In the genomic region with DNA sequence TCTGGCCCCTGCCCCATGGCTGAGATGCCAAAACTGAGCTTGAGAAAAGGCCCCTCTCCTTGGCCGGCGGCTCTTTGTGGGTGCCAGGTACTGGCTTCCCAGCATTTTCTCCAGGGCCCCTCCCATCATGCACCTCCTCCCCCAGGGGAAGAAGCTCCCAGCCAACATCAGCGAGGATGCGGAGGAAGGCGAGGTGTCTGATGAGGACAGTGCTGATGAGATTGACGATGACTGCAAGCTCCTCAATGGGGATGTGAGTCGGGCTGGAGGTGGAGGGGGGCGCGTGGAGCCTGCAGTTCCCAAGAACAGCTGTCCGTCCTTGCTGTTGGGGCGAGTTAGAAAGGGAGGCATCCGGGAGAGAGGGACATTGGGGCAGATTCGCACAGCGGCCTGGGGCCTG, we compare ENCODE assay signal across 24 cellular contexts. TPM values are rescaled to one million over a fixed set of nuclear protein-coding genes. Genes with fewer than 3 reads are reported as not detected.
"Had no signal": no experiment of that assay in that cellular context is flagged by ENCODE, and none has a peak within 500 bp of the region (broad histone marks: within the 10 kb centered on the region; RNA-seq: fewer than 3 reads in every experiment).

No MANE protein-coding gene starts in this region.

- DNase-seq: IMR-90, Karpas-422, KG1, MG63, NCI-H1092, NCI-H1105 treated with DMSO at 0.1 percent for 48 hours, NCI-H1436, NCI-H187, NCI-H2029, NCI-H2081 treated with DMSO at 0.1 percent for 48 hours, NCI-H2171, NCI-H226, NCI-H446, NCI-H510A, NCI-H524 treated with DMSO at 0.1 percent for 48 hours, NCI-H69, NCI-H774, Right ventricle myocardium superior, RPMI8226, SIG-M5 had no signal

- H3K27ac ChIP-seq: SJSA1, SK-N-MC had no signal

RNA-seq across cellular contexts. Expression of a gene that starts 40.4 kb away (rescaled TPM):
- total RNA-seq: HepG2, HT1080, IMR-90, SJSA1 had no signal
